16 cellular contexts compared by ENCODE assay signal in genomic region chr10:132101529-132101928, GRCh38. TPM values are rescaled to one million over a fixed set of nuclear protein-coding genes. Genes with fewer than 3 reads are reported as not detected.
DNase-seq lines count a peak whose midpoint lies in the region; ATAC-seq, FAIRE-seq and TF ChIP-seq lines count a peak whose summit lies in the region.
"Had no signal": no experiment of that assay in that cellular context is flagged by ENCODE, and none has a peak within 500 bp of the region (broad histone marks: within the 10 kb centered on the region; RNA-seq: fewer than 3 reads in every experiment).

No MANE protein-coding gene starts in this region.

- H3K4me1 ChIP-seq in Panc1 (ENCODE audit: control insufficient read depth, insufficient read depth, low read length) (peaks cover 4% of the 10 kb centered on the region), kidney (ENCODE audit: control insufficient read depth in 1 of 2, insufficient read depth in 1 of 2, low read depth in 1 of 2, low read length in 2 of 2) (no peaks in the 10 kb centered on the region), testis (no peaks in the 10 kb centered on the region), smooth muscle cell (ENCODE audit: low read depth) (no peaks in the 10 kb centered on the region)
- H3K4me1 ChIP-seq: thyroid gland had no signal

- H2AFZ ChIP-seq in smooth muscle cell (ENCODE audit: low read depth), result no peak overlapping the region
- H2AFZ ChIP-seq: PC-9 had no signal

- H3K9me3 Mint-ChIP-seq in activated naive CD8-positive, alpha-beta T cell treated with anti-CD3 and anti-CD28 coated beads, Interleukin-2, amount 10 ng/mL, durations not matched to agents 7 days and 5 days, result no peaks in the 10 kb centered on the region
- no peaks in the 10 kb centered on the region for H3K9me3 Mint-ChIP-seq in activated naive CD8-positive, alpha-beta T cell treated with anti-CD3 and anti-CD28 coated beads, Interleukin-2, amount 50 U/mL, for 24 hours
- H3K9me3 Mint-ChIP-seq: IgD-negative memory B cell; natural killer cell treated with Interleukin-12 subunit alpha and Interleukin-12 subunit beta and Interleukin-15 and Interleukin-18, amount 100 ng/mL, for 72 hours; T-cell had no signal

- WGBS in testis, 2 donors, result 76 to 82% methylated on average over 10 of the region's 10 CpGs
- WGBS in smooth muscle cell (ENCODE audit: low lambda C conversion rate), result 85% methylated on average over 10 of the region's 10 CpGs

- no peaks in the 10 kb centered on the region for H3K79me2 ChIP-seq in smooth muscle cell (ENCODE audit: low read depth)

- no peaks in the 10 kb centered on the region for H3F3A ChIP-seq in smooth muscle cell (ENCODE audit: low read depth)

- no peak for FAIRE-seq in kidney (lab: Jason Lieb, UNC)

- H4K20me1 ChIP-seq in smooth muscle cell (ENCODE audit: low read depth), result no peaks in the 10 kb centered on the region

- no peak for TF ChIP-seq CTCF in Panc1 (IDR thresholded peaks at IDR 0.05)
- TF ChIP-seq CTCF in kidney (IDR thresholded peaks at IDR 0.05; ENCODE audit: borderline replicate concordance, extremely low read depth, insufficient read depth), result no peak
- TF ChIP-seq CTCF in testis (IDR thresholded peaks at IDR 0.05), result no peak
- TF ChIP-seq CTCF in smooth muscle cell (IDR thresholded peaks at IDR 0.05; ENCODE audit: borderline replicate concordance, insufficient read depth, poor library complexity, severe bottlenecking), result no peak

- no peaks in the 10 kb centered on the region for H3K27me3 ChIP-seq in Panc1 (ENCODE audit: control insufficient read depth, insufficient read depth, low read length)
- H3K27me3 ChIP-seq in testis, result no peaks in the 10 kb centered on the region
- H3K27me3 ChIP-seq in smooth muscle cell (ENCODE audit: low read depth), result peaks cover 3% of the 10 kb centered on the region
- H3K27me3 ChIP-seq: brain microvascular endothelial cell, thyroid gland had no signal

- peak; percentile 24 for DNase-seq in activated naive CD8-positive, alpha-beta T cell treated with anti-CD3 and anti-CD28 coated beads, Interleukin-2, amount 10 ng/mL, durations not matched to agents 7 days and 5 days
- DNase-seq in activated naive CD8-positive, alpha-beta T cell treated with anti-CD3 and anti-CD28 coated beads, Interleukin-2, amount 50 U/mL, for 24 hours, result no peak
- no peak for DNase-seq in Panc1 (ENCODE audit: low read depth, low spot score)
- peak; percentile 26 for DNase-seq in kidney
- DNase-seq in testis, result peak; percentile 2
- no peak for DNase-seq in smooth muscle cell (lab: John Stamatoyannopoulos, UW; ENCODE audit: unreplicated experiment)
- DNase-seq in NCI-H2196 (lab: John Stamatoyannopoulos, UW; ENCODE audit: unreplicated experiment), result no peak
- DNase-seq in NCI-H128 (lab: John Stamatoyannopoulos, UW; ENCODE audit: unreplicated experiment), result no peak
- DNase-seq: activated naive CD4-positive, alpha-beta T cell treated with anti-CD3 and anti-CD28 coated beads, Interleukin-2, amount 50 U/mL, for 16 hours; brain microvascular endothelial cell; PC-9; stimulated activated CD4-positive, alpha-beta T cell treated with anti-CD3 and anti-CD28 coated beads, Interleukin-2, amount 100 ng/mL, for 24 hours; T-cell; thyroid gland had no signal

- H3K4me2 ChIP-seq in smooth muscle cell, result no peak overlapping the region
- H3K4me2 ChIP-seq: PC-9 had no signal

- no peaks in the 10 kb centered on the region for H3K36me3 ChIP-seq in Panc1 (ENCODE audit: control insufficient read depth, insufficient read depth, low read length)
- H3K36me3 ChIP-seq in kidney (ENCODE audit: control insufficient read depth in 1 of 2, insufficient read depth in 2 of 2, low read length in 2 of 2), result no peaks in the 10 kb centered on the region
- H3K36me3 ChIP-seq in testis (ENCODE audit: low read depth, missing control alignments), result no peaks in the 10 kb centered on the region
- no peaks in the 10 kb centered on the region for H3K36me3 ChIP-seq in smooth muscle cell (ENCODE audit: low read depth)
- H3K36me3 ChIP-seq: brain microvascular endothelial cell, thyroid gland had no signal

- H3K4me1 Mint-ChIP-seq in activated naive CD8-positive, alpha-beta T cell treated with anti-CD3 and anti-CD28 coated beads, Interleukin-2, amount 10 ng/mL, durations not matched to agents 7 days and 5 days, result no peaks in the 10 kb centered on the region
- H3K4me1 Mint-ChIP-seq in activated naive CD8-positive, alpha-beta T cell treated with anti-CD3 and anti-CD28 coated beads, Interleukin-2, amount 50 U/mL, for 24 hours, result no peaks in the 10 kb centered on the region
- H3K4me1 Mint-ChIP-seq: IgD-negative memory B cell, T-cell had no signal

- no peak for ATAC-seq in activated naive CD8-positive, alpha-beta T cell treated with anti-CD3 and anti-CD28 coated beads, Interleukin-2, amount 10 ng/mL, durations not matched to agents 7 days and 5 days (ENCODE audit: low read depth)
- no peak for ATAC-seq in activated naive CD8-positive, alpha-beta T cell treated with anti-CD3 and anti-CD28 coated beads, Interleukin-2, amount 50 U/mL, for 24 hours
- ATAC-seq in Panc1, result peak; percentile 63
- ATAC-seq: T-cell had no signal

- H3K27me3 Mint-ChIP-seq in activated naive CD8-positive, alpha-beta T cell treated with anti-CD3 and anti-CD28 coated beads, Interleukin-2, amount 10 ng/mL, durations not matched to agents 7 days and 5 days, result peaks cover 2% of the 10 kb centered on the region
- H3K27me3 Mint-ChIP-seq in activated naive CD8-positive, alpha-beta T cell treated with anti-CD3 and anti-CD28 coated beads, Interleukin-2, amount 50 U/mL, for 24 hours, result peaks cover 5% of the 10 kb centered on the region

- H3K4me3 ChIP-seq in Panc1 (ENCODE audit: low read depth in 2 of 2, low read length in 2 of 2) (no peak overlapping the region), kidney (ENCODE audit: low read length in 2 of 2) (no peak overlapping the region), testis (no peak overlapping the region), smooth muscle cell (no peak overlapping the region)
- H3K4me3 ChIP-seq: PC-9, thyroid gland had no signal

- intact Hi-C loops in Panc1 (cut with micrococcal nuclease; ENCODE audit: unreplicated experiment), result no loop called here
- intact Hi-C loops in kidney (cut with DNase I), result no loop called here
- intact Hi-C loops in testis (cut with DNase I; ENCODE audit: low total_unique reads), result no loop called here

- H3K4me3 Mint-ChIP-seq in activated naive CD8-positive, alpha-beta T cell treated with anti-CD3 and anti-CD28 coated beads, Interleukin-2, amount 10 ng/mL, durations not matched to agents 7 days and 5 days, result no peak overlapping the region
- H3K4me3 Mint-ChIP-seq in activated naive CD8-positive, alpha-beta T cell treated with anti-CD3 and anti-CD28 coated beads, Interleukin-2, amount 50 U/mL, for 24 hours, result no peak overlapping the region
- H3K4me3 Mint-ChIP-seq: IgD-negative memory B cell; natural killer cell treated with Interleukin-12 subunit alpha and Interleukin-12 subunit beta and Interleukin-15 and Interleukin-18, amount 100 ng/mL, for 72 hours; T-cell had no signal

- H3K9me3 ChIP-seq in Panc1 (ENCODE audit: control insufficient read depth, insufficient read depth, low read depth, low read length) (no peaks in the 10 kb centered on the region), kidney (ENCODE audit: control insufficient read depth in 1 of 2, low read length in 2 of 2) (no peaks in the 10 kb centered on the region), testis (no peaks in the 10 kb centered on the region), smooth muscle cell (replicated peaks; ENCODE audit: low read depth) (no peaks in the 10 kb centered on the region)
- H3K9me3 ChIP-seq: thyroid gland had no signal

- no peak overlapping the region for H3K9ac ChIP-seq in kidney (ENCODE audit: low read length in 2 of 2)
- no peak overlapping the region for H3K9ac ChIP-seq in smooth muscle cell (ENCODE audit: low read depth)

- CTCF ChIA-PET in Panc1 (lab: Charles Lee), result no interaction called here

- no peak overlapping the region for H3K27ac Mint-ChIP-seq in activated naive CD8-positive, alpha-beta T cell treated with anti-CD3 and anti-CD28 coated beads, Interleukin-2, amount 10 ng/mL, durations not matched to agents 7 days and 5 days
- H3K27ac Mint-ChIP-seq in activated naive CD8-positive, alpha-beta T cell treated with anti-CD3 and anti-CD28 coated beads, Interleukin-2, amount 50 U/mL, for 24 hours, result no peak overlapping the region
- H3K27ac Mint-ChIP-seq: natural killer cell treated with Interleukin-12 subunit alpha and Interleukin-12 subunit beta and Interleukin-15 and Interleukin-18, amount 100 ng/mL, for 72 hours; T-cell had no signal

- no peaks in the 10 kb centered on the region for H3K36me3 Mint-ChIP-seq in activated naive CD8-positive, alpha-beta T cell treated with anti-CD3 and anti-CD28 coated beads, Interleukin-2, amount 10 ng/mL, durations not matched to agents 7 days and 5 days
- no peaks in the 10 kb centered on the region for H3K36me3 Mint-ChIP-seq in activated naive CD8-positive, alpha-beta T cell treated with anti-CD3 and anti-CD28 coated beads, Interleukin-2, amount 50 U/mL, for 24 hours (ENCODE audit: low read depth)
- H3K36me3 Mint-ChIP-seq: natural killer cell treated with Interleukin-12 subunit alpha and Interleukin-12 subunit beta and Interleukin-15 and Interleukin-18, amount 100 ng/mL, for 72 hours; T-cell had no signal

- TF ChIP-seq POLR2A in testis (IDR thresholded peaks at IDR 0.05), result no peak

- POLR2A ChIA-PET in activated naive CD8-positive, alpha-beta T cell treated with anti-CD3 and anti-CD28 coated beads, Interleukin-2, amount 10 ng/mL, durations not matched to agents 7 days and 5 days (lab: Charles Lee), result no interaction called here
- POLR2A ChIA-PET in Panc1 (lab: Charles Lee), result no interaction called here

- H3K27ac ChIP-seq in Panc1 (ENCODE audit: low read length), result no peak overlapping the region
- no peak overlapping the region for H3K27ac ChIP-seq in kidney (ENCODE audit: low read depth in 2 of 2, low read length in 2 of 2)
- H3K27ac ChIP-seq in testis, result no peak overlapping the region
- no peak overlapping the region for H3K27ac ChIP-seq in smooth muscle cell (ENCODE audit: low read depth)
- H3K27ac ChIP-seq: brain microvascular endothelial cell, PC-9, thyroid gland had no signal

- in situ Hi-C loops in Panc1 (cut with HindIII; ENCODE audit: low pct_unique_long_range_greater_than_20kb, low sequenced_read_pairs), result no loop called here

- no TSS peak for BruUV-seq in Panc1 (replicated peaks; lab: Mats Ljungman, UMichigan)

RNA-seq across cellular contexts. Expression of gene JAKMIP3, which starts 35.8 kb away (rescaled TPM):
- under 1 TPM; 0.17 to 0.28 TPM for total RNA-seq in activated naive CD8-positive, alpha-beta T cell treated with anti-CD3 and anti-CD28 coated beads, Interleukin-2, amount 10 ng/mL, durations not matched to agents 7 days and 5 days
- total RNA-seq in Panc1 (2021; ENCODE audit: unreplicated experiment) (1.5 TPM), kidney (0.16 TPM), testis (1 to 10 TPM; 3.3 to 4.6 TPM), smooth muscle cell (not detected in 2 replicates)
- polyA plus RNA-seq in Panc1 (2012; ENCODE audit: insufficient read length), result 1.0 TPM
- polyA plus RNA-seq in kidney (ENCODE audit: insufficient read depth, low read depth, low replicate concordance) (0.13 TPM), testis (ENCODE audit: insufficient read depth, low read depth, low replicate concordance) (1.3 TPM), smooth muscle cell (0.09 and 0.37 TPM in 2 replicates)
- polyA plus RNA-seq: IgD-negative memory B cell had no signal

Comparison
In these comparisons a context has a peak if more than half of its experiments do, and no peak if none do; other contexts are left out.
1. DNase-seq: peak in activated naive CD8-positive, alpha-beta T cell treated with anti-CD3 and anti-CD28 coated beads, Interleukin-2, amount 10 ng/mL, durations not matched to agents 7 days and 5 days (single experiment), kidney (single experiment) and testis (single experiment); none in activated naive CD8-positive, alpha-beta T cell treated with anti-CD3 and anti-CD28 coated beads, Interleukin-2, amount 50 U/mL, for 24 hours (single experiment), Panc1 (single experiment), smooth muscle cell (single experiment), NCI-H2196 (single experiment) and NCI-H128 (single experiment).